Comparison of ENCODE assay signal across 11 cellular contexts in the genomic region with DNA sequence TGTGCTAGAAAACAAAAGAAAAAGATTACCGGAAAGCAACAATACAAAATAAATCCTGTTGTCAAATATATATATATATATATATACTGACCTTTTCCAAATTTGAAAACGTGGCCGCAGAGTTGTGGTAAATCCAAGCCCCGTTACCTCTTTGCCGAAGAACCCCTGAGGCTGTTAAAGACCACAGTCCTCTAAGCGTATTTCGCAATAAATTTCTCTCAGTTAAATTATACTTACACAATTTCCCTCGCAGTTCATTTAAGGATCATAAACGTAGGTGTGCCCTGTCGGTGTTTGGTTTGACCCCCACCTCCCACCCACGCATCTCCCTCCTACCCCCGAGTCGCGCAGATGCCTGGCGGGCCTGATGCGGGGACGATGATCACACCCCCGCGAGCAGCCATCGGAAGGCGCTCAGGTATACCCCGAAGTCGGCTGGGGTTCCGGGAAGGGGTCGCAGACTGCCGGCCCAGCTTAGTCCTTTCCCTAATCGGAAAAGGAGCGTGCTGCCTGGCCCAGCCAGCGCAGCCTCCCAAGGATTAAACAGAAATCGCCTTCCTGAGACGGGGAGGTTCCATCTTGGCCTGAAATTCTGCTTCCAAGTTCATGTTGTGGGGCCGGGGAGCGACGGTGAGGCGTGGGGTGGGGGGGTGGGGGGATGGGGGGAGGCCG. TPM values are rescaled to one million over a fixed set of nuclear protein-coding genes. Genes with fewer than 3 reads are reported as not detected.
DNase-seq lines count a peak whose midpoint lies in the region; TF ChIP-seq lines count a peak whose summit lies in the region.
"Had no signal": no experiment of that assay in that cellular context is flagged by ENCODE, and none has a peak within 500 bp of the region (broad histone marks: within the 10 kb centered on the region; RNA-seq: fewer than 3 reads in every experiment).

No MANE protein-coding gene starts in this region.

- H3K4me1 ChIP-seq in ovary (ENCODE audit: insufficient read depth) (no peaks in the 10 kb centered on the region), MM.1S (ENCODE audit: low read length) (no peaks in the 10 kb centered on the region)

- no peaks in the 10 kb centered on the region for H4K20me1 ChIP-seq in MM.1S (ENCODE audit: insufficient read depth, low read length)

- peaks cover 16% of the 10 kb centered on the region for H3K79me2 ChIP-seq in MM.1S (ENCODE audit: low read length)

- no peak for TF ChIP-seq POLR2A in ovary (IDR thresholded peaks at IDR 0.05)

- no peak for TF ChIP-seq EP300 in ovary (IDR thresholded peaks at IDR 0.05)

- CTCF ChIA-PET in AG04450 (lab: Charles Lee): no interaction called here

- H3K4me2 ChIP-seq in MM.1S (ENCODE audit: low read depth, low read length): no peak overlapping the region

- no peak for DNase-seq in AG04450 (ENCODE audit: low read depth, low spot score)
- DNase-seq in SK-N-MC (ENCODE audit: low read depth, low spot score): no peak
- no peak for DNase-seq in glutamatergic neuron
- peak; percentile 19 to 53 (median 44) for DNase-seq in ovary
- DNase-seq in NCI-H226: no peak
- no peak for DNase-seq in globus pallidus (ENCODE audit: low spot score)
- no peak for DNase-seq in MM.1S
- DNase-seq in hypothalamus (lab: John Stamatoyannopoulos, UW): no peak
- DNase-seq: activated CD4-positive, alpha-beta memory T cell treated with anti-CD3 and anti-CD28 coated beads, Interleukin-2, amount 10 ng/mL, durations not matched to agents 7 days and 5 days had no signal

- TF ChIP-seq CTCF in AG04450 (IDR thresholded peaks at IDR 0.05; ENCODE audit: low read depth, low read length): no peak
- no peak for TF ChIP-seq CTCF in glutamatergic neuron (IDR thresholded peaks at IDR 0.05; ENCODE audit: partially characterized antibody, unreplicated experiment)
- no peak for TF ChIP-seq CTCF in ovary (IDR thresholded peaks at IDR 0.05)
- no peak for TF ChIP-seq CTCF in MM.1S (IDR thresholded peaks at IDR 0.05; ENCODE audit: low read length)

- peaks cover 10% of the 10 kb centered on the region; the same call in 1 of the 2 replicates for H3K36me3 ChIP-seq in SK-N-MC (ENCODE audit: insufficient read depth, low read length)
- no peaks in the 10 kb centered on the region for H3K36me3 ChIP-seq in ovary
- H3K36me3 ChIP-seq in MM.1S (replicated peaks; ENCODE audit: insufficient read depth, low read length): no peaks in the 10 kb centered on the region

- H3K9me3 Mint-ChIP-seq in glutamatergic neuron (ENCODE audit: unreplicated experiment): peaks cover 25% of the 10 kb centered on the region
- H3K9me3 Mint-ChIP-seq: activated CD4-positive, alpha-beta memory T cell treated with anti-CD3 and anti-CD28 coated beads, Interleukin-2, amount 10 ng/mL, durations not matched to agents 7 days and 5 days; T-helper 1 cell treated with Interleukin-12 subunit alpha and Interleukin-12 subunit beta and Interleukin-4 antibody, amounts not matched to agents 30 μg/mL and 1 μg/mL, for 36 hours had no signal

- H3K9me3 ChIP-seq in AG04450 (ENCODE audit: control insufficient read depth, insufficient read depth, low read length) (no peaks in the 10 kb centered on the region), SK-N-MC (ENCODE audit: low read depth, low read length) (no peaks in the 10 kb centered on the region), ovary (no peaks in the 10 kb centered on the region), MM.1S (replicated peaks; ENCODE audit: insufficient read depth, low read length) (no peaks in the 10 kb centered on the region)

- H3K4me1 Mint-ChIP-seq in glutamatergic neuron (ENCODE audit: low read depth, unreplicated experiment): peaks cover 3% of the 10 kb centered on the region

- H3K27me3 ChIP-seq in AG04450 (ENCODE audit: control insufficient read depth, insufficient read depth, low read length) (no peaks in the 10 kb centered on the region), ovary (no peaks in the 10 kb centered on the region), MM.1S (replicated peaks; ENCODE audit: insufficient read depth, low read length) (no peaks in the 10 kb centered on the region)

- WGBS in ovary, 3 donors: 27 to 42% (median 31%) methylated on average over 36 of the region's 36 CpGs

- H2AFZ ChIP-seq in MM.1S (ENCODE audit: low read length): no peak overlapping the region

- H3K27ac Mint-ChIP-seq in glutamatergic neuron (ENCODE audit: unreplicated experiment): no peak overlapping the region
- H3K27ac Mint-ChIP-seq: activated CD4-positive, alpha-beta memory T cell treated with anti-CD3 and anti-CD28 coated beads, Interleukin-2, amount 10 ng/mL, durations not matched to agents 7 days and 5 days; B cell had no signal

- intact Hi-C loops in ovary (cut with DNase I): loop anchor here in 3 of 4 donors (5.0 to 10.0 kb wide), 7 partner anchors 707 to 1415 kb away; a partner anchor contains a TSS

- H3K9me2 ChIP-seq in MM.1S (replicated peaks; ENCODE audit: insufficient read depth, low read length): no peaks in the 10 kb centered on the region

- peaks cover 31% of the 10 kb centered on the region for H3K27me3 Mint-ChIP-seq in glutamatergic neuron (ENCODE audit: unreplicated experiment)

- H3K4me3 ChIP-seq in AG04450 (ENCODE audit: low read depth, low read length) (peak overlapping the region; percentile 91), SK-N-MC (peak overlapping the region; percentile 82), ovary (peak overlapping the region; percentile 80), MM.1S (ENCODE audit: low read length) (no peak overlapping the region)

- H3K4me3 Mint-ChIP-seq in glutamatergic neuron (ENCODE audit: unreplicated experiment): peak overlapping the region; percentile 37
- H3K4me3 Mint-ChIP-seq: T-helper 1 cell treated with Interleukin-12 subunit alpha and Interleukin-12 subunit beta and Interleukin-4 antibody, amounts not matched to agents 30 μg/mL and 1 μg/mL, for 36 hours had no signal

- peaks cover 22% of the 10 kb centered on the region for H3F3A ChIP-seq in MM.1S (ENCODE audit: insufficient read depth, low read length)

- POLR2A ChIA-PET in AG04450 (lab: Yijun Ruan, JAX): interaction anchor here (2.0 kb wide), 1 partner anchor 145 kb away, joined by 9 read pairs; no protein-coding TSS in a partner anchor

- H3K36me3 Mint-ChIP-seq in glutamatergic neuron (ENCODE audit: unreplicated experiment): no peaks in the 10 kb centered on the region

- H3K27ac ChIP-seq in AG04450 (ENCODE audit: low read depth, low read length): peak overlapping the region; percentile 96
- H3K27ac ChIP-seq in SK-N-MC: peak overlapping the region; percentile 98
- H3K27ac ChIP-seq in ovary: no peak overlapping the region
- no peak overlapping the region for H3K27ac ChIP-seq in MM.1S (ENCODE audit: low read length)

- H3K9ac ChIP-seq in SK-N-MC (ENCODE audit: insufficient read length) (peak overlapping the region; percentile 80), MM.1S (ENCODE audit: low read length) (no peak overlapping the region)

RNA-seq across cellular contexts. Expression of a gene that starts 2.9 kb away (rescaled TPM):
- 87.2 and 107 TPM in 2 replicates for polyA plus RNA-seq in AG04450 (2011; rRNA removed)
- polyA minus RNA-seq in AG04450 (2011; rRNA and poly(A)+ RNA removed): 505 and 558 TPM in 2 replicates
- 4.8 TPM for total RNA-seq in glutamatergic neuron (ENCODE audit: unreplicated experiment)
- 100 to 1,000 TPM in 2 of 7 donors, 10 to 100 TPM in 5; 33.9 to 163 (median 92.3) TPM for total RNA-seq in ovary
- 10 to 100 TPM; 19.4 to 50.2 TPM for polyA plus RNA-seq in ovary
- total RNA-seq: activated CD4-positive, alpha-beta memory T cell treated with anti-CD3 and anti-CD28 coated beads, Interleukin-2, amount 10 ng/mL, durations not matched to agents 7 days and 5 days; B cell had no signal

Comparison
In these comparisons a context has a peak if more than half of its experiments do, and no peak if none do; other contexts are left out.
1. DNase-seq: peak in ovary (5 of 5); none in AG04450 (single experiment), SK-N-MC (single experiment), glutamatergic neuron (single experiment), NCI-H226 (single experiment), globus pallidus (single experiment), MM.1S (single experiment) and hypothalamus (0 of 51).
2. H3K27ac ChIP-seq: peak in AG04450 (single experiment) and SK-N-MC (single experiment); none in ovary (0 of 2) and MM.1S (single experiment).